In genomic region chr11:119378851-119379465, GRCh38 we compare ENCODE assay signal across 1 cellular context.
TF ChIP-seq lines count a peak whose summit lies in the region.

No MANE protein-coding gene starts in this region.

TF ChIP-seq in SK-N-SH treated with all-trans-retinoic acid at 6 μM for 48 hours, 23 proteins besides CTCF, POLR2A, EP300 and RAD21 (continued from another document):
- TF ChIP-seq POU6F1 (CRISPR knock-in tag; IDR thresholded peaks at IDR 0.05; ENCODE audit: borderline replicate concordance, low read depth) = no peak
- TF ChIP-seq, protein P1, sequence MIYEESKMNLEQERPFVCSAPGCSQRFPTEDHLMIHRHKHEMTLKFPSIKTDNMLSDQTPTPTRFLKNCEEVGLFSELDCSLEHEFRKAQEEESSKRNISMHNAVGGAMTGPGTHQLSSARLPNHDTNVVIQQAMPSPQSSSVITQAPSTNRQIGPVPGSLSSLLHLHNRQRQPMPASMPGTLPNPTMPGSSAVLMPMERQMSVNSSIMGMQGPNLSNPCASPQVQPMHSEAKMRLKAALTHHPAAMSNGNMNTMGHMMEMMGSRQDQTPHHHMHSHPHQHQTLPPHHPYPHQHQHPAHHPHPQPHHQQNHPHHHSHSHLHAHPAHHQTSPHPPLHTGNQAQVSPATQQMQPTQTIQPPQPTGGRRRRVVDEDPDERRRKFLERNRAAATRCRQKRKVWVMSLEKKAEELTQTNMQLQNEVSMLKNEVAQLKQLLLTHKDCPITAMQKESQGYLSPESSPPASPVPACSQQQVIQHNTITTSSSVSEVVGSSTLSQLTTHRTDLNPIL (CRISPR knock-in tag; IDR thresholded peaks at IDR 0.05; ENCODE audit: low read depth) = no peak
